8 cellular contexts compared by ENCODE assay signal in genomic region chr19:4140237-4140711, GRCh38. TPM values are rescaled to one million over a fixed set of nuclear protein-coding genes. Genes with fewer than 3 reads are reported as not detected.
DNase-seq lines count a peak whose midpoint lies in the region; ATAC-seq and TF ChIP-seq lines count a peak whose summit lies in the region.

No MANE protein-coding gene starts in this region.

- peak; percentile 94 for ATAC-seq in left lung
- ATAC-seq in GM21390 (IDR thresholded peaks at IDR 0.05; ENCODE audit: unreplicated experiment), result no peak

- no peaks in the 10 kb centered on the region for H3K36me3 Mint-ChIP-seq in type B pancreatic cell

- H3K27me3 ChIP-seq in MG63, result no peaks in the 10 kb centered on the region
- no peaks in the 10 kb centered on the region for H3K27me3 ChIP-seq in left lung

- no peaks in the 10 kb centered on the region for H3K9me3 Mint-ChIP-seq in type B pancreatic cell

- peaks cover 7 to 10% of the 10 kb centered on the region in 2 donors for H3K4me1 ChIP-seq in left lung

- H3K27ac ChIP-seq in left lung, result no peak overlapping the region

- peak; percentile 21 to 50 for TF ChIP-seq CTCF in left lung (IDR thresholded peaks at IDR 0.05)
- peak; percentile 70 for TF ChIP-seq CTCF in type B pancreatic cell (conservative IDR thresholded peaks at IDR 0.05)

- peak overlapping the region; percentile 80 for H3K27ac Mint-ChIP-seq in type B pancreatic cell

- no peak overlapping the region for H3K4me3 Mint-ChIP-seq in type B pancreatic cell

- peaks cover 8% of the 10 kb centered on the region for H3K4me1 Mint-ChIP-seq in type B pancreatic cell (ENCODE audit: unreplicated experiment)

- H3K36me3 ChIP-seq in MG63 (no peaks in the 10 kb centered on the region), left lung (no peaks in the 10 kb centered on the region)

- intact Hi-C loops in left lung (cut with DNase I), result no loop called here

- H3K9me3 ChIP-seq in MG63 (no peaks in the 10 kb centered on the region), left lung (no peaks in the 10 kb centered on the region)

- peak; percentile 11 for DNase-seq in activated naive CD4-positive, alpha-beta T cell treated with Interleukin-2 at 50 U/mL for 16 hours
- DNase-seq in activated naive CD4-positive, alpha-beta T cell (lab: John Stamatoyannopoulos, UW), result no peak
- DNase-seq in MG63, result peak; percentile 26
- DNase-seq in RPMI8226, result peak; percentile 66
- DNase-seq in cerebellar cortex (ENCODE audit: low spot score), result peak; percentile 70
- DNase-seq in left lung, result no peak
- DNase-seq in type B pancreatic cell (ENCODE audit: extremely low spot score, unreplicated experiment), result no peak

- H3K27me3 Mint-ChIP-seq in type B pancreatic cell, result peaks cover 16% of the 10 kb centered on the region

- H3K4me3 ChIP-seq in MG63, result no peak overlapping the region
- no peak overlapping the region for H3K4me3 ChIP-seq in left lung

RNA-seq across cellular contexts. Expression of gene CREB3L3, which starts 13.2 kb away (rescaled TPM):
- total RNA-seq in MG63 (2014; rRNA removed; shearing (Covaris generic); ENCODE audit: low replicate concordance), result not detected in 2 replicates
- total RNA-seq in left lung, result not detected
- total RNA-seq in type B pancreatic cell (ENCODE audit: low replicate concordance), result 3.7 and 13.3 TPM in 2 replicates

RNA-seq across cellular contexts. Expression of gene MAP2K2, which starts 16.4 kb away (rescaled TPM):
- 115 and 216 TPM in 2 replicates for total RNA-seq in MG63 (2014; rRNA removed; shearing (Covaris generic); ENCODE audit: low replicate concordance)
- 100 to 1,000 TPM; 129 to 143 TPM for total RNA-seq in left lung
- total RNA-seq in type B pancreatic cell (ENCODE audit: low replicate concordance), result 144 TPM in 2 replicates

RNA-seq across cellular contexts. Expression of gene SIRT6, which starts 42.1 kb away (rescaled TPM):
- 2.3 and 7.7 TPM in 2 replicates for total RNA-seq in MG63 (2014; rRNA removed; shearing (Covaris generic); ENCODE audit: low replicate concordance)
- total RNA-seq in left lung (10 to 100 TPM; 20.8 to 21.9 TPM), type B pancreatic cell (ENCODE audit: low replicate concordance) (26.7 and 29.2 TPM in 2 replicates)

RNA-seq across cellular contexts. Expression of gene ANKRD24, which starts 42.2 kb away (rescaled TPM):
- 0.13 TPM in 1 of 2 replicates, not detected in the other for total RNA-seq in MG63 (2014; rRNA removed; shearing (Covaris generic); ENCODE audit: low replicate concordance)
- total RNA-seq in left lung (1 to 10 TPM in 1 of 2 donors, under 1 TPM in 1; 0.58 to 2.1 TPM), type B pancreatic cell (ENCODE audit: low replicate concordance) (0.48 and 1.1 TPM in 2 replicates)

Comparison
In these comparisons a context has a peak if more than half of its experiments do, and no peak if none do; other contexts are left out.
1. DNase-seq: peak in activated naive CD4-positive, alpha-beta T cell treated with Interleukin-2 at 50 U/mL for 16 hours (single experiment), MG63 (single experiment), RPMI8226 (single experiment) and cerebellar cortex (single experiment); none in activated naive CD4-positive, alpha-beta T cell (0 of 4), left lung (0 of 2) and type B pancreatic cell (single experiment).